In genomic region chr11:72012091-72012630, GRCh38 we compare ENCODE assay signal across 15 cellular contexts. TPM values are rescaled to one million over a fixed set of nuclear protein-coding genes. Genes with fewer than 3 reads are reported as not detected.
DNase-seq lines count a peak whose midpoint lies in the region; ATAC-seq and TF ChIP-seq lines count a peak whose summit lies in the region.
"Had no signal": no experiment of that assay in that cellular context is flagged by ENCODE, and none has a peak within 500 bp of the region (broad histone marks: within the 10 kb centered on the region; RNA-seq: fewer than 3 reads in every experiment).

No MANE protein-coding gene starts in this region.

- H3K4me3 ChIP-seq in left ventricle myocardium inferior (no peak overlapping the region), right cardiac atrium (ENCODE audit: low read length) (no peak overlapping the region), esophagus squamous epithelium (no peak overlapping the region), ovary (no peak overlapping the region)
- H3K4me3 ChIP-seq: Peyer's patch had no signal

- H3K27me3 ChIP-seq in left ventricle myocardium inferior (ENCODE audit: low read depth) (no peaks in the 10 kb centered on the region), right cardiac atrium (ENCODE audit: control insufficient read depth, insufficient read depth) (no peaks in the 10 kb centered on the region), esophagus squamous epithelium (no peaks in the 10 kb centered on the region), ovary (no peaks in the 10 kb centered on the region)
- H3K27me3 ChIP-seq: Peyer's patch had no signal

- H3K9me3 Mint-ChIP-seq in osteocyte (ENCODE audit: unreplicated experiment) = no peaks in the 10 kb centered on the region
- H3K9me3 Mint-ChIP-seq: natural killer cell had no signal

- H3K9me3 ChIP-seq in left ventricle myocardium inferior (replicated peaks) = no peaks in the 10 kb centered on the region
- no peaks in the 10 kb centered on the region for H3K9me3 ChIP-seq in right cardiac atrium (ENCODE audit: control insufficient read depth, low read length)
- H3K9me3 ChIP-seq in esophagus squamous epithelium = no peaks in the 10 kb centered on the region
- H3K9me3 ChIP-seq in ovary = no peaks in the 10 kb centered on the region
- H3K9me3 ChIP-seq: Peyer's patch had no signal

- intact Hi-C loops in left ventricle myocardium inferior (cut with micrococcal nuclease) (no loop called here), right cardiac atrium (cut with DNase I) (no loop called here), esophagus squamous epithelium (cut with DNase I) (no loop called here), ovary (cut with DNase I) (no loop called here)

- peak overlapping the region; percentile 77 for H3K27ac ChIP-seq in left ventricle myocardium inferior (replicated peaks)
- H3K27ac ChIP-seq in right cardiac atrium (ENCODE audit: low read length) = no peak overlapping the region
- peak overlapping the region in 3 of 4 donors; percentile 42 to 80 (median 65) for H3K27ac ChIP-seq in esophagus squamous epithelium
- no peak overlapping the region for H3K27ac ChIP-seq in ovary

- no peaks in the 10 kb centered on the region for H3K27me3 Mint-ChIP-seq in osteocyte (ENCODE audit: unreplicated experiment)

- peaks cover 59% of the 10 kb centered on the region for H3K36me3 Mint-ChIP-seq in osteocyte (ENCODE audit: unreplicated experiment)

- TF ChIP-seq POLR2A in esophagus squamous epithelium (IDR thresholded peaks at IDR 0.05) = no peak
- no peak for TF ChIP-seq POLR2A in ovary (IDR thresholded peaks at IDR 0.05)

- no peaks in the 10 kb centered on the region for H3K4me1 Mint-ChIP-seq in osteocyte (ENCODE audit: unreplicated experiment)

- peak overlapping the region; percentile 19 for H3K27ac Mint-ChIP-seq in osteocyte (ENCODE audit: unreplicated experiment)

- DNase-seq in left ventricle myocardium inferior = no peak
- no peak for DNase-seq in right cardiac atrium
- DNase-seq in esophagus squamous epithelium (lab: John Stamatoyannopoulos, UW) = no peak
- no peak for DNase-seq in osteocyte (ENCODE audit: extremely low spot score, unreplicated experiment)
- DNase-seq in GM19240 (ENCODE audit: insufficient read length, low spot score) = no peak
- no peak for DNase-seq in NCI-H2107 (lab: John Stamatoyannopoulos, UW)
- DNase-seq in ovary = no peak
- DNase-seq in DMS53 treated with DMSO at 0.1 percent for 48 hours (lab: John Stamatoyannopoulos, UW; ENCODE audit: unreplicated experiment) = no peak
- DNase-seq: DND-41, kidney, natural killer cell, NCI-H1930, NCI-H526, Peyer's patch, T-helper 1 cell had no signal

- H3K36me3 ChIP-seq in left ventricle myocardium inferior (peaks cover 98% of the 10 kb centered on the region), esophagus squamous epithelium (peaks cover 82 to 100% (median 96%) of the 10 kb centered on the region in 3 donors), ovary (no peaks in the 10 kb centered on the region)

- ATAC-seq in right cardiac atrium = no peak
- ATAC-seq: natural killer cell had no signal

- H3K4me1 ChIP-seq in left ventricle myocardium inferior = peaks cover 58% of the 10 kb centered on the region
- peaks cover 18% of the 10 kb centered on the region for H3K4me1 ChIP-seq in right cardiac atrium (ENCODE audit: control insufficient read depth, insufficient read depth, low read length)
- peaks cover 19 to 73% (median 34%) of the 10 kb centered on the region in 3 donors for H3K4me1 ChIP-seq in esophagus squamous epithelium
- H3K4me1 ChIP-seq in ovary (ENCODE audit: insufficient read depth) = peaks cover 9% of the 10 kb centered on the region

- WGBS in right cardiac atrium = 76% methylated on average over 5 of the region's 5 CpGs
- 71 to 86% methylated on average over 4 to 5 of the region's 5 CpGs for WGBS in esophagus squamous epithelium, 2 donors
- WGBS in ovary, 3 donors = 67 to 79% (median 68%) methylated on average over 5 of the region's 5 CpGs

- no peak overlapping the region for H3K4me3 Mint-ChIP-seq in osteocyte (ENCODE audit: unreplicated experiment)
- H3K4me3 Mint-ChIP-seq: natural killer cell had no signal

- TF ChIP-seq CTCF in left ventricle myocardium inferior (IDR thresholded peaks at IDR 0.05; ENCODE audit: borderline replicate concordance) = no peak
- TF ChIP-seq CTCF in esophagus squamous epithelium (IDR thresholded peaks at IDR 0.05) = no peak
- TF ChIP-seq CTCF in osteocyte (IDR thresholded peaks at IDR 0.05) = no peak
- TF ChIP-seq CTCF in ovary (IDR thresholded peaks at IDR 0.05) = no peak

- no peak for TF ChIP-seq EP300 in ovary (IDR thresholded peaks at IDR 0.05)

RNA-seq across cellular contexts. Expression of gene IL18BP, which starts 13.5 kb away (rescaled TPM):
- 4.9 TPM for total RNA-seq in left ventricle myocardium inferior
- total RNA-seq in right cardiac atrium = 1 to 10 TPM; 2.7 to 5.3 (median 4.1) TPM
- 3.3 TPM for polyA plus RNA-seq in right cardiac atrium
- 1 to 10 TPM; 1.6 to 6.5 (median 4.8) TPM for total RNA-seq in esophagus squamous epithelium
- total RNA-seq in osteocyte = 8.8 and 9.6 TPM in 2 replicates
- 10 to 100 TPM in 3 of 7 donors, 1 to 10 TPM in 4; 4.6 to 14.2 (median 8.8) TPM for total RNA-seq in ovary
- 10 to 100 TPM in 1 of 2 donors, 1 to 10 TPM in 1; 8.7 to 17.1 TPM for polyA plus RNA-seq in ovary

Comparison
In these comparisons a context has a peak if more than half of its experiments do, and no peak if none do; other contexts are left out.
1. H3K27ac ChIP-seq: peak in left ventricle myocardium inferior (single experiment) and esophagus squamous epithelium (3 of 4); none in right cardiac atrium (single experiment) and ovary (0 of 2).